Comparison of ENCODE assay signal across 13 cellular contexts in genomic region chr16:66927918-66928649, GRCh38. TPM values are rescaled to one million over a fixed set of nuclear protein-coding genes. Genes with fewer than 3 reads are reported as not detected.
DNase-seq lines count a peak whose midpoint lies in the region; ATAC-seq and TF ChIP-seq lines count a peak whose summit lies in the region.
"Had no signal": no experiment of that assay in that cellular context is flagged by ENCODE, and none has a peak within 500 bp of the region (broad histone marks: within the 10 kb centered on the region; RNA-seq: fewer than 3 reads in every experiment).

No MANE protein-coding gene starts in this region.

- peak; percentile 49 to 55 for ATAC-seq in gastrocnemius medialis

- peaks cover 54 to 84% of the 10 kb centered on the region in 2 donors for H3K4me1 ChIP-seq in gastrocnemius medialis

- TF ChIP-seq CTCF in gastrocnemius medialis (IDR thresholded peaks at IDR 0.05 in 4 of 5, conservative IDR thresholded peaks at IDR 0.05 in 1 of 5), result no peak

- no peak overlapping the region for H3K4me3 ChIP-seq in gastrocnemius medialis
- H3K4me3 ChIP-seq: left lung, stomach had no signal

- DNase-seq in DMS 273 (lab: John Stamatoyannopoulos, UW; ENCODE audit: unreplicated experiment) (peak; percentile 65), DMS 273 treated with DMSO at 0.1 percent for 48 hours (lab: John Stamatoyannopoulos, UW) (no peak), NCI-H2196 treated with DMSO at 0.1 percent for 48 hours (lab: John Stamatoyannopoulos, UW; ENCODE audit: unreplicated experiment) (peak; percentile 13), epithelial cell of prostate (ENCODE audit: low read depth, low spot score) (peak; percentile 20), gastrocnemius medialis (peak; percentile 92 to 97), globus pallidus (ENCODE audit: low spot score) (no peak), NCI-H524 treated with DMSO at 0.1 percent for 48 hours (lab: John Stamatoyannopoulos, UW) (no peak), T1000 (lab: John Stamatoyannopoulos, UW) (no peak)
- DNase-seq: effector CD8-positive, alpha-beta T cell; left lung; NCI-H2029; stomach had no signal

- in situ Hi-C loops in gastrocnemius medialis (cut with MboI; ENCODE audit: low sequenced_read_pairs in 4 of 4), result no loop called here

- peak; percentile 49 to 80 for TF ChIP-seq POLR2A in gastrocnemius medialis (IDR thresholded peaks at IDR 0.05)

- H3K9me3 ChIP-seq in gastrocnemius medialis, result no peaks in the 10 kb centered on the region
- H3K9me3 ChIP-seq: left lung, stomach had no signal

- intact Hi-C loops in gastrocnemius medialis (cut with DNase I; ENCODE audit: low total_unique reads), result loop anchor here (1.0 kb wide), 2 partner anchors 28 to 33 kb away; no protein-coding TSS in a partner anchor

- H3K36me3 ChIP-seq in gastrocnemius medialis, result peaks cover 0 to 29% of the 10 kb centered on the region in 2 donors

- H3K27me3 ChIP-seq in gastrocnemius medialis, result no peaks in the 10 kb centered on the region

- peak overlapping the region; percentile 55 for H3K27ac ChIP-seq in epithelial cell of prostate
- peak overlapping the region; percentile 91 to 99 (median 96) for H3K27ac ChIP-seq in gastrocnemius medialis
- H3K27ac ChIP-seq: 22Rv1 had no signal

RNA-seq across cellular contexts. Expression of gene RRAD, which starts 2.7 kb away (rescaled TPM):
- total RNA-seq in gastrocnemius medialis, result 1,000 to 10,000 TPM in 1 of 4 donors, 100 to 1,000 TPM in 3; 286 to 1,191 (median 655) TPM

RNA-seq across cellular contexts. Expression of gene CIAO2B, which starts 6.1 kb away (rescaled TPM):
- 100 to 1,000 TPM; 189 to 338 (median 264) TPM for total RNA-seq in gastrocnemius medialis

RNA-seq across cellular contexts. Expression of gene CES2, which starts 7.2 kb away (rescaled TPM):
- 10 to 100 TPM; 25.6 to 48.2 (median 37.7) TPM for total RNA-seq in gastrocnemius medialis

RNA-seq across cellular contexts. Expression of gene CDH16, which starts 9.4 kb away (rescaled TPM):
- total RNA-seq in gastrocnemius medialis, result under 1 TPM in 3 of 4 donors, not detected in 1; 0.10 to 0.87 (median 0.16) TPM

RNA-seq across cellular contexts. Expression of gene CES3, which starts 33.0 kb away (rescaled TPM):
- total RNA-seq in gastrocnemius medialis, result 10 to 100 TPM; 10.3 to 30.3 (median 12.9) TPM

Comparison
In these comparisons a context has a peak if more than half of its experiments do, and no peak if none do; other contexts are left out.
1. DNase-seq: peak in DMS 273 (single experiment), NCI-H2196 treated with DMSO at 0.1 percent for 48 hours (single experiment), epithelial cell of prostate (single experiment) and gastrocnemius medialis (2 of 2); none in DMS 273 treated with DMSO at 0.1 percent for 48 hours (single experiment), globus pallidus (single experiment), NCI-H524 treated with DMSO at 0.1 percent for 48 hours (single experiment) and T1000 (single experiment).